11 cellular contexts compared by ENCODE assay signal in genomic region chr19:46218160-46218559, GRCh38. TPM values are rescaled to one million over a fixed set of nuclear protein-coding genes. Genes with fewer than 3 reads are reported as not detected.
DNase-seq lines count a peak whose midpoint lies in the region; ATAC-seq and TF ChIP-seq lines count a peak whose summit lies in the region.
"Had no signal": no experiment of that assay in that cellular context is flagged by ENCODE, and none has a peak within 500 bp of the region (broad histone marks: within the 10 kb centered on the region; RNA-seq: fewer than 3 reads in every experiment).

No MANE protein-coding gene starts in this region.

- peak; percentile 32 for DNase-seq in DMS 273 (lab: John Stamatoyannopoulos, UW; ENCODE audit: unreplicated experiment)
- DNase-seq in DMS 273 treated with DMSO at 0.1 percent for 48 hours (lab: John Stamatoyannopoulos, UW), result no peak
- DNase-seq in SJCRH30, result peak; percentile 56 to 80
- DNase-seq in colonic mucosa, result peak; percentile 24
- peak; percentile 24 for DNase-seq in retina
- DNase-seq in GM10266 (ENCODE audit: extremely low spot score), result no peak

- ATAC-seq in HG03378 (IDR thresholded peaks at IDR 0.05; ENCODE audit: unreplicated experiment) (no peak), GM21423 (IDR thresholded peaks at IDR 0.05; ENCODE audit: unreplicated experiment) (no peak)

- H3K9ac ChIP-seq in colonic mucosa (ENCODE audit: low read depth in 2 of 2, low read length in 2 of 2), result no peak overlapping the region

- TF ChIP-seq CTCF in colonic mucosa (IDR thresholded peaks at IDR 0.05) (no peak), GM10266 (IDR thresholded peaks at IDR 0.05; ENCODE audit: control insufficient read depth, insufficient read depth, low read depth, missing control alignments) (no peak)

- H3K4me1 ChIP-seq in SJCRH30, result no peaks in the 10 kb centered on the region
- no peaks in the 10 kb centered on the region for H3K4me1 ChIP-seq in colonic mucosa

- H3K36me3 ChIP-seq in SJCRH30 (no peaks in the 10 kb centered on the region), colonic mucosa (no peaks in the 10 kb centered on the region)

- intact Hi-C loops in colonic mucosa (cut with DNase I), result no loop called here

- no peak overlapping the region for H3K4me3 ChIP-seq in SJCRH30
- no peak overlapping the region for H3K4me3 ChIP-seq in colonic mucosa

- H3K27ac ChIP-seq in SJCRH30, result no peak overlapping the region
- no peak overlapping the region for H3K27ac ChIP-seq in colonic mucosa
- H3K27ac ChIP-seq: 22Rv1, RWPE1 had no signal

- H3K27me3 ChIP-seq in SJCRH30 (no peaks in the 10 kb centered on the region; the same call in 1 of the 2 replicates), colonic mucosa (no peaks in the 10 kb centered on the region)

- H3K9me3 ChIP-seq in SJCRH30 (replicated peaks) (no peaks in the 10 kb centered on the region), colonic mucosa (no peaks in the 10 kb centered on the region)

RNA-seq across cellular contexts. Expression of gene IGFL1, which starts 11.4 kb away (rescaled TPM):
- total RNA-seq in SJCRH30 (2014; rRNA removed; shearing (Covaris generic)), result not detected in 2 replicates
- not detected for total RNA-seq in colonic mucosa
- total RNA-seq: mononuclear cell had no signal

Comparison
In these comparisons a context has a peak if more than half of its experiments do, and no peak if none do; other contexts are left out.
1. DNase-seq: peak in DMS 273 (single experiment), SJCRH30 (2 of 2), colonic mucosa (single experiment) and retina (single experiment); none in DMS 273 treated with DMSO at 0.1 percent for 48 hours (single experiment) and GM10266 (single experiment).